ENCODE assay signal across 10 cellular contexts in the genomic region with DNA sequence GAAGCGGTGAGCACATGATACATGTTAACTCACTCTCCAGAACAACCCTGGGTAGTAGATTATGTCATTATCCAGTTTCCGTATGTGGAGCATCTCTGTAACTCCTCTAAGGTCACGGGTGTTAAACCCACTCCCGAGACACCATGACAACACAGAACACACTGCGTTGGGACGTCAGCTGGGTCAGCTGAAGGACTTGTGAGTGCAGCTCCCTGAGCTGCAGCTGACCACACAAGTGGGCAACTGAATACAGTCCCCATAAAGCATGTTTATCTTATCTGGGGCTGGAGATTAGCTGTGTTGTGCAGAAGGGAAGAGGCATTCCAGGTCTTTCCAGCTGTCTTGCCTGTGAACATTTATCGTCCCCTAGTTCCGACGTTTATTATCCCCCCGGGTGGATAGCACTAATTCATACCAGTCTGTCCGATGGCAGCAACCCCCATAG.
DNase-seq lines count a peak whose midpoint lies in the region; ATAC-seq and TF ChIP-seq lines count a peak whose summit lies in the region.
"Had no signal": no experiment of that assay in that cellular context is flagged by ENCODE, and none has a peak within 500 bp of the region (broad histone marks: within the 10 kb centered on the region; RNA-seq: fewer than 3 reads in every experiment).

No MANE protein-coding gene starts in this region.

- peak overlapping the region; percentile 90 for H3K27ac ChIP-seq in SJCRH30
- H3K27ac ChIP-seq in gastroesophageal sphincter = peak overlapping the region in 3 of 4 donors; percentile 46 to 63 (median 46)

- peaks cover 67% of the 10 kb centered on the region for H3K4me1 ChIP-seq in SJCRH30
- peaks cover 0 to 72% (median 46%) of the 10 kb centered on the region in 3 donors for H3K4me1 ChIP-seq in gastroesophageal sphincter

- TF ChIP-seq CTCF in gastroesophageal sphincter (IDR thresholded peaks at IDR 0.05) = no peak

- H3K9me3 ChIP-seq in SJCRH30 (replicated peaks) (no peaks in the 10 kb centered on the region), gastroesophageal sphincter (no peaks in the 10 kb centered on the region)

- H3K36me3 ChIP-seq in SJCRH30 (no peaks in the 10 kb centered on the region; the same call in 1 of the 2 replicates), gastroesophageal sphincter (no peaks in the 10 kb centered on the region)

- no peak for TF ChIP-seq POLR2A in gastroesophageal sphincter (IDR thresholded peaks at IDR 0.05)

- DNase-seq in ELF-1 (ENCODE audit: low read depth, low spot score) (peak; percentile 56), SJCRH30 (peak; percentile 92 to 95), pons (ENCODE audit: low spot score) (peak; percentile 43), SW480 (ENCODE audit: low spot score) (no peak)
- DNase-seq: amniotic stem cell, NCI-H2081 treated with DMSO at 0.1 percent for 48 hours had no signal

- 41% methylated on average over 3 of the region's 11 CpGs; no CpG with 5 or more reads in 1 of the 2 donors for WGBS in gastroesophageal sphincter (ENCODE audit: low coverage in 1 of 2), 2 donors

- H3K27me3 ChIP-seq in SJCRH30 (no peaks in the 10 kb centered on the region), gastroesophageal sphincter (no peaks in the 10 kb centered on the region)

- TF ChIP-seq EP300 in gastroesophageal sphincter (IDR thresholded peaks at IDR 0.05) = no peak

- ATAC-seq in gastroesophageal sphincter (no peak), GM18873 (IDR thresholded peaks at IDR 0.05; ENCODE audit: low FRiP score, unreplicated experiment) (no peak), GM21619 (IDR thresholded peaks at IDR 0.05; ENCODE audit: unreplicated experiment) (no peak), HG02798 (IDR thresholded peaks at IDR 0.05; ENCODE audit: poor library complexity, unreplicated experiment) (no peak)

- H3K4me3 ChIP-seq in SJCRH30 (no peak overlapping the region), gastroesophageal sphincter (no peak overlapping the region)
